21 cellular contexts compared by ENCODE assay signal in genomic region chr7:108716783-108717182, GRCh38.
DNase-seq lines count a peak whose midpoint lies in the region; TF ChIP-seq lines count a peak whose summit lies in the region.
"Had no signal": no experiment of that assay in that cellular context is flagged by ENCODE, and none has a peak within 500 bp of the region (broad histone marks: within the 10 kb centered on the region; RNA-seq: fewer than 3 reads in every experiment).

No MANE protein-coding gene starts in this region.

- TF ChIP-seq CTCF in VCaP (conservative IDR thresholded peaks at IDR 0.05), result no peak
- TF ChIP-seq CTCF in mesothelial cell of epicardium (IDR thresholded peaks at IDR 0.05; ENCODE audit: unreplicated experiment), result no peak

- no peaks in the 10 kb centered on the region for H3K36me3 Mint-ChIP-seq in mesothelial cell of epicardium
- H3K36me3 Mint-ChIP-seq: activated naive CD4-positive, alpha-beta T cell treated with anti-CD3 and anti-CD28 coated beads, Interleukin-2, amount 10 ng/mL, durations not matched to agents 7 days and 5 days; naive thymus-derived CD8-positive, alpha-beta T cell; stimulated activated memory B cell treated with anti-CD40 and anti-IgM and Interleukin-4, amounts not matched to agents 10 μg/mL and 1 μg/mL and 100 μg/mL, for 72 hours had no signal

- no peaks in the 10 kb centered on the region for H3K9me3 Mint-ChIP-seq in mesothelial cell of epicardium
- H3K9me3 Mint-ChIP-seq: activated naive CD4-positive, alpha-beta T cell treated with anti-CD3 and anti-CD28 coated beads, Interleukin-2, amount 10 ng/mL, durations not matched to agents 7 days and 5 days; stimulated activated memory B cell treated with anti-CD40 and anti-IgM and Interleukin-4, amounts not matched to agents 10 μg/mL and 1 μg/mL and 100 μg/mL, for 72 hours had no signal

- peaks cover 2% of the 10 kb centered on the region for H3K4me1 Mint-ChIP-seq in mesothelial cell of epicardium
- H3K4me1 Mint-ChIP-seq: activated naive CD4-positive, alpha-beta T cell treated with anti-CD3 and anti-CD28 coated beads, Interleukin-2, amount 10 ng/mL, durations not matched to agents 7 days and 5 days; naive thymus-derived CD8-positive, alpha-beta T cell; stimulated activated memory B cell treated with anti-CD40 and anti-IgM and Interleukin-4, amounts not matched to agents 10 μg/mL and 1 μg/mL and 100 μg/mL, for 72 hours had no signal

- no peak overlapping the region for H3K4me3 Mint-ChIP-seq in mesothelial cell of epicardium
- H3K4me3 Mint-ChIP-seq: activated naive CD4-positive, alpha-beta T cell treated with anti-CD3 and anti-CD28 coated beads, Interleukin-2, amount 10 ng/mL, durations not matched to agents 7 days and 5 days; naive thymus-derived CD8-positive, alpha-beta T cell; stimulated activated memory B cell treated with anti-CD40 and anti-IgM and Interleukin-4, amounts not matched to agents 10 μg/mL and 1 μg/mL and 100 μg/mL, for 72 hours had no signal

- H3K27ac ChIP-seq in VCaP (peak overlapping the region; percentile 1; the same call in 1 of the 2 replicates), substantia nigra (ENCODE audit: low read depth, low read length, poor library complexity, severe bottlenecking) (no peak overlapping the region)
- H3K27ac ChIP-seq: parathyroid adenoma, right lobe of liver, thoracic aorta had no signal

- no peak overlapping the region for H3K27ac Mint-ChIP-seq in mesothelial cell of epicardium
- H3K27ac Mint-ChIP-seq: activated naive CD4-positive, alpha-beta T cell treated with anti-CD3 and anti-CD28 coated beads, Interleukin-2, amount 10 ng/mL, durations not matched to agents 7 days and 5 days; naive thymus-derived CD8-positive, alpha-beta T cell; stimulated activated memory B cell treated with anti-CD40 and anti-IgM and Interleukin-4, amounts not matched to agents 10 μg/mL and 1 μg/mL and 100 μg/mL, for 72 hours had no signal

- H3K27me3 Mint-ChIP-seq in mesothelial cell of epicardium (ENCODE audit: low read depth), result peaks cover 17% of the 10 kb centered on the region
- H3K27me3 Mint-ChIP-seq: activated naive CD4-positive, alpha-beta T cell treated with anti-CD3 and anti-CD28 coated beads, Interleukin-2, amount 10 ng/mL, durations not matched to agents 7 days and 5 days had no signal

- DNase-seq in H4 (ENCODE audit: low spot score), result peak; percentile 41
- DNase-seq in foreskin melanocyte, result peak; percentile 29
- peak; percentile 35 for DNase-seq in stromal cell of bone marrow (ENCODE audit: low read depth)
- no peak for DNase-seq in NCI-H2196 (lab: John Stamatoyannopoulos, UW; ENCODE audit: unreplicated experiment)
- DNase-seq in substantia nigra (lab: John Stamatoyannopoulos, UW), result no peak
- no peak for DNase-seq in mesothelial cell of epicardium (ENCODE audit: low spot score in 2 of 2, unreplicated experiment in 2 of 2)
- DNase-seq: activated CD4-positive, alpha-beta T cell treated with anti-CD3 and anti-CD28 coated beads for 1 hour; activated naive CD4-positive, alpha-beta T cell treated with anti-CD3 and anti-CD28 coated beads, Interleukin-2, amount 10 ng/mL, durations not matched to agents 7 days and 5 days; activated T-cell treated with anti-CD3 and anti-CD28 coated beads, Interleukin-2, amount 50 U/mL, for 48 hours; aorta; DND-41; hippocampal formation; mesendoderm; naive thymus-derived CD8-positive, alpha-beta T cell; NCI-H2107; NCI-H510A treated with DMSO at 0.1 percent for 48 hours; right lobe of liver had no signal

Comparison
In these comparisons a context has a peak if more than half of its experiments do, and no peak if none do; other contexts are left out.
1. DNase-seq: peak in H4 (single experiment), foreskin melanocyte (single experiment) and stromal cell of bone marrow (single experiment); none in NCI-H2196 (single experiment), substantia nigra (0 of 49) and mesothelial cell of epicardium (0 of 2).